1 cellular context compared by ENCODE assay signal in genomic region chr17:15289285-15290185, GRCh38.
TF ChIP-seq lines count a peak whose summit lies in the region.

No MANE protein-coding gene starts in this region.

TF ChIP-seq in K562, 482 proteins besides CTCF, POLR2A, EP300 and RAD21 (continued from another document):
- TF ChIP-seq ZNF318 (IDR thresholded peaks at IDR 0.05; ENCODE audit: borderline replicate concordance in 1 of 2, low read depth in 1 of 2) (no peak), SMAD1 (IDR thresholded peaks at IDR 0.05; ENCODE audit: low read depth, low read length, partially characterized antibody) (peak; percentile 45), CBX2 (IDR thresholded peaks at IDR 0.05; ENCODE audit: insufficient read depth, low read length, poor library complexity, severe bottlenecking) (no peak), BCOR (IDR thresholded peaks at IDR 0.05) (no peak), NR2C2 (CRISPR knock-in tag; IDR thresholded peaks at IDR 0.05) (no peak), NR2C2 (tag; IDR thresholded peaks at IDR 0.05) (peak; percentile 39; the same call in 1 of the 2 replicates), SREBF1 (IDR thresholded peaks at IDR 0.05; ENCODE audit: borderline replicate concordance, low read depth, low read length) (no peak), NFIX (CRISPR knock-in tag; IDR thresholded peaks at IDR 0.05; ENCODE audit: low read depth) (peak; percentile 58), EHMT2 (IDR thresholded peaks at IDR 0.05) (no peak)
